In genomic region chr19:48501961-48502719, GRCh38 we compare ENCODE assay signal across 6 cellular contexts. TPM values are rescaled to one million over a fixed set of nuclear protein-coding genes. Genes with fewer than 3 reads are reported as not detected.
DNase-seq lines count a peak whose midpoint lies in the region; ATAC-seq and TF ChIP-seq lines count a peak whose summit lies in the region.

No MANE protein-coding gene starts in this region.

- peak overlapping the region in 1 of 2 donors; percentile 53 for H3K27ac ChIP-seq in left lung

- DNase-seq in NCI-H748 treated with DMSO at 0.1 percent for 48 hours (lab: John Stamatoyannopoulos, UW): peak; percentile 98
- DNase-seq in activated T-helper 1 cell treated with Interleukin-2 at 50 U/mL for 16 hours (ENCODE audit: low read depth): peak; percentile 47
- peak; percentile 94 for DNase-seq in left lung
- DNase-seq in NK-92 treated with Interleukin-12 subunit alpha and Interleukin-12 subunit beta, amount 100 ng/mL, for 24 hours (lab: John Stamatoyannopoulos, UW): no peak

- no peaks in the 10 kb centered on the region for H3K36me3 ChIP-seq in left lung

- H3K4me1 ChIP-seq in left lung: peaks cover 0 to 34% of the 10 kb centered on the region in 2 donors

- intact Hi-C loops in left lung (cut with DNase I): loop anchor here in 1 of 2 donors (10.0 kb wide), 1 partner anchor 83 kb away; no protein-coding TSS in a partner anchor

- peak overlapping the region in 1 of 2 donors; percentile 26 for H3K4me3 ChIP-seq in left lung

- peaks cover 12 to 56% of the 10 kb centered on the region in 2 donors for H3K27me3 ChIP-seq in left lung

- H3K9me3 ChIP-seq in left lung: no peaks in the 10 kb centered on the region

- no peak for TF ChIP-seq CTCF in left lung (IDR thresholded peaks at IDR 0.05)

- ATAC-seq in GM18867 (IDR thresholded peaks at IDR 0.05; ENCODE audit: unreplicated experiment) (peak; percentile 48), left lung (peak; percentile 86), HG03469 (IDR thresholded peaks at IDR 0.05; ENCODE audit: unreplicated experiment) (no peak)

RNA-seq across cellular contexts. Expression of gene LMTK3, which starts 9.5 kb away (rescaled TPM):
- 1 to 10 TPM; 4.4 to 9.5 TPM for total RNA-seq in left lung

RNA-seq across cellular contexts. Expression of gene CYTH2, which starts 33.0 kb away (rescaled TPM):
- total RNA-seq in left lung: 10 to 100 TPM; 49.8 to 65.9 TPM

RNA-seq across cellular contexts. Expression of gene KCNJ14, which starts 46.8 kb away (rescaled TPM):
- under 1 TPM; 0.52 to 0.61 TPM for total RNA-seq in left lung

RNA-seq across cellular contexts. Expression of gene SULT2B1, which starts 49.8 kb away (rescaled TPM):
- 1 to 10 TPM; 2.8 to 6.3 TPM for total RNA-seq in left lung

RNA-seq across cellular contexts. Expression of gene GRWD1, which starts 56.4 kb away (rescaled TPM):
- total RNA-seq in left lung: 10 to 100 TPM; 21.5 to 33.8 TPM
